In genomic region chr12:1595690-1596347, GRCh38 we compare ENCODE assay signal across 9 cellular contexts. TPM values are rescaled to one million over a fixed set of nuclear protein-coding genes. Genes with fewer than 3 reads are reported as not detected.
A peak's percentile ranks its signal among the peaks of the same experiment; 100 is the strongest.
DNase-seq lines count a peak whose midpoint lies in the region; ATAC-seq and TF ChIP-seq lines count a peak whose summit lies in the region.
"Had no signal": no experiment of that assay in that cellular context is flagged by ENCODE, and none has a peak within 500 bp of the region (broad histone marks: within the 10 kb centered on the region; RNA-seq: fewer than 3 reads in every experiment).

No MANE protein-coding gene starts in this region.

- no peak for TF ChIP-seq POLR2A in breast epithelium (IDR thresholded peaks at IDR 0.05)

- H3K4me1 Mint-ChIP-seq in naive thymus-derived CD8-positive, alpha-beta T cell, result peaks cover 21 to 42% (median 39%) of the 10 kb centered on the region in 4 donors

- H3K27ac ChIP-seq in 22Rv1 (peak overlapping the region; percentile 98), HEK293 (ENCODE audit: extremely low read depth, low read depth, low read length) (peak overlapping the region; percentile 97; the same call in 1 of the 2 replicates), breast epithelium (peak overlapping the region; percentile 94 to 95)

- no peak for ATAC-seq in naive thymus-derived CD8-positive, alpha-beta T cell
- ATAC-seq: body of pancreas had no signal

- peak overlapping the region; percentile 86 to 97 (median 94) for H3K4me3 Mint-ChIP-seq in naive thymus-derived CD8-positive, alpha-beta T cell

- H3K36me3 ChIP-seq in HEK293 (ENCODE audit: control insufficient read depth in 2 of 2, insufficient read depth in 1 of 2, low read length in 2 of 2), result peaks cover 0 to 6% of the 10 kb centered on the region in 2 experiments; a peak in 1 of 3 replicates
- H3K36me3 ChIP-seq in breast epithelium, result no peaks in the 10 kb centered on the region

- POLR2A ChIA-PET in HEK293 (lab: Yijun Ruan, JAX), result no interaction called here
- POLR2A ChIA-PET in naive thymus-derived CD8-positive, alpha-beta T cell (lab: Charles Lee), result interaction anchor here (1.5 kb wide), 1 partner anchor 646 kb away, joined by 6 read pairs; the partner anchor contains the start of gene RAD52

- H3K4me3 ChIP-seq in HEK293 (ENCODE audit: low read depth, low read length) (no peak overlapping the region), breast epithelium (peak overlapping the region in 2 of 3 donors; percentile 77 to 87)

- no peak for TF ChIP-seq CTCF in 22Rv1 (IDR thresholded peaks at IDR 0.05)
- TF ChIP-seq CTCF in HEK293 (tag by site-specific recombination; IDR thresholded peaks at IDR 0.05), result no peak
- no peak for TF ChIP-seq CTCF in breast epithelium (IDR thresholded peaks at IDR 0.05)

- H3K36me3 Mint-ChIP-seq in naive thymus-derived CD8-positive, alpha-beta T cell, result peaks cover 0 to 3% (median 0%) of the 10 kb centered on the region in 3 donors

- H3K9me3 ChIP-seq in HEK293 (ENCODE audit: control insufficient read depth, insufficient read depth, low read depth, low read length), result no peaks in the 10 kb centered on the region
- no peaks in the 10 kb centered on the region for H3K9me3 ChIP-seq in breast epithelium
- H3K9me3 ChIP-seq: body of pancreas had no signal

- H3K4me1 ChIP-seq in HEK293 (ENCODE audit: control insufficient read depth, insufficient read depth, low read length) (peaks cover 11% of the 10 kb centered on the region), breast epithelium (peaks cover 15 to 27% of the 10 kb centered on the region in 2 donors)

- peak overlapping the region; percentile 91 to 99 (median 97) for H3K27ac Mint-ChIP-seq in naive thymus-derived CD8-positive, alpha-beta T cell

- no peaks in the 10 kb centered on the region for H3K27me3 ChIP-seq in breast epithelium
- H3K27me3 ChIP-seq: body of pancreas had no signal

- CTCF ChIA-PET in HEK293 (lab: Yijun Ruan, JAX), result interaction anchor here (1.1 kb wide), 1 partner anchor 10 kb away, joined by 3 read pairs; no protein-coding TSS in a partner anchor

- no peaks in the 10 kb centered on the region for H3K27me3 Mint-ChIP-seq in naive thymus-derived CD8-positive, alpha-beta T cell

- DNase-seq in breast epithelium (ENCODE audit: low spot score in 2 of 2), result no peak
- no peak for DNase-seq in naive thymus-derived CD8-positive, alpha-beta T cell
- no peak for DNase-seq in GM19238 (ENCODE audit: insufficient read length, low spot score)
- DNase-seq in HT-29 (ENCODE audit: low spot score), result no peak
- DNase-seq in GF-D8 (lab: John Stamatoyannopoulos, UW), result no peak
- DNase-seq in SHP77 treated with DMSO at 0.1 percent for 48 hours (lab: John Stamatoyannopoulos, UW), result no peak

- intact Hi-C loops in breast epithelium (cut with DNase I; ENCODE audit: low total_unique reads), result loop anchor here (10.0 kb wide), 1 partner anchor 1211 kb away; the partner anchor contains the start of gene KDM5A

- H3K9me3 Mint-ChIP-seq in naive thymus-derived CD8-positive, alpha-beta T cell, result no peaks in the 10 kb centered on the region

TF ChIP-seq in HEK293, 187 proteins besides CTCF, POLR2A, EP300 and RAD21:
- peak; percentile 76 for TF ChIP-seq ZBTB20 (tag by site-specific recombination; IDR thresholded peaks at IDR 0.05)
- TF ChIP-seq, protein P1, sequence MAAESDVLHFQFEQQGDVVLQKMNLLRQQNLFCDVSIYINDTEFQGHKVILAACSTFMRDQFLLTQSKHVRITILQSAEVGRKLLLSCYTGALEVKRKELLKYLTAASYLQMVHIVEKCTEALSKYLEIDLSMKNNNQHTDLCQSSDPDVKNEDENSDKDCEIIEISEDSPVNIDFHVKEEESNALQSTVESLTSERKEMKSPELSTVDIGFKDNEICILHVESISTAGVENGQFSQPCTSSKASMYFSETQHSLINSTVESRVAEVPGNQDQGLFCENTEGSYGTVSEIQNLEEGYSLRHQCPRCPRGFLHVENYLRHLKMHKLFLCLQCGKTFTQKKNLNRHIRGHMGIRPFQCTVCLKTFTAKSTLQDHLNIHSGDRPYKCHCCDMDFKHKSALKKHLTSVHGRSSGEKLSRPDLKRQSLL (tag by site-specific recombination; IDR thresholded peaks at IDR 0.05), result no peak
- TF ChIP-seq ZNF600 (tag by site-specific recombination; IDR thresholded peaks at IDR 0.05), result peak; percentile 17; the same call in 1 of the 2 replicates
- TF ChIP-seq ZFP69B (tag by site-specific recombination; IDR thresholded peaks at IDR 0.05), result 0 out of 2 replicates have a peak, but pooled peaks have one; percentile 43
- no peak for TF ChIP-seq TSHZ1 (tag by site-specific recombination; IDR thresholded peaks at IDR 0.05; ENCODE audit: borderline replicate concordance)
- TF ChIP-seq, protein P2, sequence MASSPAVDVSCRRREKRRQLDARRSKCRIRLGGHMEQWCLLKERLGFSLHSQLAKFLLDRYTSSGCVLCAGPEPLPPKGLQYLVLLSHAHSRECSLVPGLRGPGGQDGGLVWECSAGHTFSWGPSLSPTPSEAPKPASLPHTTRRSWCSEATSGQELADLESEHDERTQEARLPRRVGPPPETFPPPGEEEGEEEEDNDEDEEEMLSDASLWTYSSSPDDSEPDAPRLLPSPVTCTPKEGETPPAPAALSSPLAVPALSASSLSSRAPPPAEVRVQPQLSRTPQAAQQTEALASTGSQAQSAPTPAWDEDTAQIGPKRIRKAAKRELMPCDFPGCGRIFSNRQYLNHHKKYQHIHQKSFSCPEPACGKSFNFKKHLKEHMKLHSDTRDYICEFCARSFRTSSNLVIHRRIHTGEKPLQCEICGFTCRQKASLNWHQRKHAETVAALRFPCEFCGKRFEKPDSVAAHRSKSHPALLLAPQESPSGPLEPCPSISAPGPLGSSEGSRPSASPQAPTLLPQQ (tag by site-specific recombination; IDR thresholded peaks at IDR 0.05), result peak; percentile 66
- TF ChIP-seq, protein P3, sequence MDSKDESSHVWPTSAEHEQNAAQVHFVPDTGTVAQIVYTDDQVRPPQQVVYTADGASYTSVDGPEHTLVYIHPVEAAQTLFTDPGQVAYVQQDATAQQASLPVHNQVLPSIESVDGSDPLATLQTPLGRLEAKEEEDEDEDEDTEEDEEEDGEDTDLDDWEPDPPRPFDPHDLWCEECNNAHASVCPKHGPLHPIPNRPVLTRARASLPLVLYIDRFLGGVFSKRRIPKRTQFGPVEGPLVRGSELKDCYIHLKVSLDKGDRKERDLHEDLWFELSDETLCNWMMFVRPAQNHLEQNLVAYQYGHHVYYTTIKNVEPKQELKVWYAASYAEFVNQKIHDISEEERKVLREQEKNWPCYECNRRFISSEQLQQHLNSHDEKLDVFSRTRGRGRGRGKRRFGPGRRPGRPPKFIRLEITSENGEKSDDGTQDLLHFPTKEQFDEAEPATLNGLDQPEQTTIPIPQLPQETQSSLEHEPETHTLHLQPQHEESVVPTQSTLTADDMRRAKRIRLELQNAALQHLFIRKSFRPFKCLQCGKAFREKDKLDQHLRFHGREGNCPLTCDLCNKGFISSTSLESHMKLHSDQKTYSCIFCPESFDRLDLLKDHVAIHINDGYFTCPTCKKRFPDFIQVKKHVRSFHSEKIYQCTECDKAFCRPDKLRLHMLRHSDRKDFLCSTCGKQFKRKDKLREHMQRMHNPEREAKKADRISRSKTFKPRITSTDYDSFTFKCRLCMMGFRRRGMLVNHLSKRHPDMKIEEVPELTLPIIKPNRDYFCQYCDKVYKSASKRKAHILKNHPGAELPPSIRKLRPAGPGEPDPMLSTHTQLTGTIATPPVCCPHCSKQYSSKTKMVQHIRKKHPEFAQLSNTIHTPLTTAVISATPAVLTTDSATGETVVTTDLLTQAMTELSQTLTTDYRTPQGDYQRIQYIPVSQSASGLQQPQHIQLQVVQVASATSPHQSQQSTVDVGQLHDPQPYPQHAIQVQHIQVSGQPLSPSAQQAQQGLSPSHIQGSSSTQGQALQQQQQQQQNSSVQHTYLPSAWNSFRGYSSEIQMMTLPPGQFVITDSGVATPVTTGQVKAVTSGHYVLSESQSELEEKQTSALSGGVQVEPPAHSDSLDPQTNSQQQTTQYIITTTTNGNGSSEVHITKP (tag by site-specific recombination; IDR thresholded peaks at IDR 0.05), result peak; percentile 90

RNA-seq across cellular contexts. Expression of gene FBXL14, which starts 1.4 kb away (rescaled TPM):
- 10 to 100 TPM in 1 of 3 donors, 1 to 10 TPM in 2; 8.2 to 12.9 (median 8.5) TPM for total RNA-seq in breast epithelium
- total RNA-seq in naive thymus-derived CD8-positive, alpha-beta T cell, result 10 to 100 TPM; 36.5 to 38.8 TPM
- polyA plus RNA-seq in naive thymus-derived CD8-positive, alpha-beta T cell, result 10 to 100 TPM; 12.1 to 24.5 (median 16.6) TPM
- 43.5 and 45.5 TPM in 2 replicates for total RNA-seq in HT-29 (2014; rRNA removed; shearing (Covaris generic))

RNA-seq across cellular contexts. Expression of gene WNT5B, which starts 33.2 kb away (rescaled TPM):
- 10 to 100 TPM in 1 of 3 donors, 1 to 10 TPM in 2; 3.9 to 11.9 (median 4.0) TPM for total RNA-seq in breast epithelium
- not detected for total RNA-seq in naive thymus-derived CD8-positive, alpha-beta T cell
- not detected for polyA plus RNA-seq in naive thymus-derived CD8-positive, alpha-beta T cell
- total RNA-seq in HT-29 (2014; rRNA removed; shearing (Covaris generic)), result 0.08 TPM in 1 of 2 replicates, not detected in the other
- total RNA-seq: body of pancreas had no signal
